ENCODE assay signal across 17 cellular contexts in genomic region chr2:97719362-97720155, GRCh38. TPM values are rescaled to one million over a fixed set of nuclear protein-coding genes. Genes with fewer than 3 reads are reported as not detected.
A peak's percentile ranks its signal among the peaks of the same experiment; 100 is the strongest.
DNase-seq lines count a peak whose midpoint lies in the region; ATAC-seq and TF ChIP-seq lines count a peak whose summit lies in the region.
"Had no signal": no experiment of that assay in that cellular context is flagged by ENCODE, and none has a peak within 500 bp of the region (broad histone marks: within the 10 kb centered on the region; RNA-seq: fewer than 3 reads in every experiment).

No MANE protein-coding gene starts in this region.

- no peak for ATAC-seq in CD4-positive, CD25-positive, alpha-beta regulatory T cell (ENCODE audit: low read depth in 2 of 2)
- ATAC-seq in GM23338 (no peak), natural killer cell (no peak)
- ATAC-seq: Panc1 had no signal

- H3K27ac Mint-ChIP-seq in CD4-positive, CD25-positive, alpha-beta regulatory T cell: peak overlapping the region; percentile 93 to 100 (median 97)
- no peak overlapping the region for H3K27ac Mint-ChIP-seq in GM23338
- H3K27ac Mint-ChIP-seq in activated naive CD8-positive, alpha-beta T cell: peak overlapping the region; percentile 99
- H3K27ac Mint-ChIP-seq in natural killer cell: peak overlapping the region; percentile 97

- TF ChIP-seq CTCF in GM23338 (conservative IDR thresholded peaks at IDR 0.05; ENCODE audit: low read depth in 2 of 2) (no peak), natural killer cell (IDR thresholded peaks at IDR 0.05) (no peak)

- H3K4me1 ChIP-seq in CD4-positive, CD25-positive, alpha-beta regulatory T cell (ENCODE audit: control insufficient read depth, insufficient read depth, low read length, poor library complexity, severe bottlenecking): peaks cover 83% of the 10 kb centered on the region
- H3K4me1 ChIP-seq in GM23338 (ENCODE audit: insufficient read depth): peaks cover 17% of the 10 kb centered on the region
- H3K4me1 ChIP-seq: prostate gland, suprapubic skin had no signal

- H3K4me2 ChIP-seq in GM23338: peak overlapping the region; percentile 35; the same call in 1 of the 2 replicates

- peaks cover 26% of the 10 kb centered on the region for H3K36me3 ChIP-seq in CD4-positive, CD25-positive, alpha-beta regulatory T cell (ENCODE audit: control insufficient read depth, insufficient read depth, low read length)
- H3K36me3 ChIP-seq in GM23338 (ENCODE audit: insufficient read depth): no peaks in the 10 kb centered on the region
- H3K36me3 ChIP-seq: prostate gland, suprapubic skin had no signal

- peak overlapping the region; percentile 0; the same call in 1 of the 2 replicates for H2AFZ ChIP-seq in GM23338

- H4K20me1 ChIP-seq in GM23338 (replicated peaks; ENCODE audit: insufficient read depth): no peaks in the 10 kb centered on the region

- intact Hi-C loops in natural killer cell (cut with micrococcal nuclease) (loop anchor here (10.0 kb wide), 1 partner anchor 745 kb away; no protein-coding TSS in a partner anchor), head of caudate nucleus (cut with DNase I) (no loop called here)

- peak overlapping the region; percentile 92 for H3K27ac ChIP-seq in CD4-positive, CD25-positive, alpha-beta regulatory T cell (ENCODE audit: insufficient read depth, low read length, poor library complexity, severe bottlenecking)
- H3K27ac ChIP-seq in GM23338 (ENCODE audit: low read depth): no peak overlapping the region
- H3K27ac ChIP-seq: C4-2B, prostate gland, suprapubic skin had no signal

- no peaks in the 10 kb centered on the region for H3K9me3 ChIP-seq in CD4-positive, CD25-positive, alpha-beta regulatory T cell (ENCODE audit: control insufficient read depth in 2 of 2, low read length in 2 of 2)
- H3K9me3 ChIP-seq: prostate gland, suprapubic skin had no signal

- H3K36me3 Mint-ChIP-seq in CD4-positive, CD25-positive, alpha-beta regulatory T cell: peaks cover 36% of the 10 kb centered on the region
- H3K36me3 Mint-ChIP-seq in GM23338 (ENCODE audit: low read depth) (no peaks in the 10 kb centered on the region; the same call in 2 of the 3 replicates), natural killer cell (peaks cover 15% of the 10 kb centered on the region)
- peaks cover 24% of the 10 kb centered on the region for H3K36me3 Mint-ChIP-seq in activated naive CD8-positive, alpha-beta T cell

- no peaks in the 10 kb centered on the region for H3K9me3 Mint-ChIP-seq in CD4-positive, CD25-positive, alpha-beta regulatory T cell
- H3K9me3 Mint-ChIP-seq in GM23338 (no peaks in the 10 kb centered on the region), natural killer cell (no peaks in the 10 kb centered on the region)
- H3K9me3 Mint-ChIP-seq in activated naive CD8-positive, alpha-beta T cell (ENCODE audit: low read depth): no peaks in the 10 kb centered on the region

- no peaks in the 10 kb centered on the region for H3K27me3 ChIP-seq in CD4-positive, CD25-positive, alpha-beta regulatory T cell (ENCODE audit: control insufficient read depth, insufficient read depth, low read length)
- H3K27me3 ChIP-seq in GM23338 (ENCODE audit: insufficient read depth): no peaks in the 10 kb centered on the region

- peaks cover 5 to 90% (median 66%) of the 10 kb centered on the region in 4 donors for H3K4me1 Mint-ChIP-seq in CD4-positive, CD25-positive, alpha-beta regulatory T cell
- H3K4me1 Mint-ChIP-seq in GM23338 (peaks cover 22% of the 10 kb centered on the region), natural killer cell (peaks cover 81 to 90% of the 10 kb centered on the region in 2 donors)
- peaks cover 73% of the 10 kb centered on the region for H3K4me1 Mint-ChIP-seq in activated naive CD8-positive, alpha-beta T cell (ENCODE audit: low read depth)

- H3K9me2 ChIP-seq in GM23338 (ENCODE audit: insufficient read depth): no peaks in the 10 kb centered on the region

- H3K27me3 Mint-ChIP-seq in CD4-positive, CD25-positive, alpha-beta regulatory T cell: no peaks in the 10 kb centered on the region
- H3K27me3 Mint-ChIP-seq in GM23338 (ENCODE audit: insufficient read depth, low read depth, poor library complexity) (peaks cover 4% of the 10 kb centered on the region), natural killer cell (ENCODE audit: low read depth in 2 of 2) (no peaks in the 10 kb centered on the region)
- no peaks in the 10 kb centered on the region for H3K27me3 Mint-ChIP-seq in activated naive CD8-positive, alpha-beta T cell

- H3F3A ChIP-seq in GM23338 (replicated peaks; ENCODE audit: low read depth): no peaks in the 10 kb centered on the region

- H3K79me2 ChIP-seq in GM23338 (replicated peaks; ENCODE audit: insufficient read depth): no peaks in the 10 kb centered on the region

- peak overlapping the region; percentile 92 to 99 (median 96) for H3K4me3 Mint-ChIP-seq in CD4-positive, CD25-positive, alpha-beta regulatory T cell
- H3K4me3 Mint-ChIP-seq in GM23338 (no peak overlapping the region), natural killer cell (peak overlapping the region; percentile 94)
- H3K4me3 Mint-ChIP-seq in activated naive CD8-positive, alpha-beta T cell: peak overlapping the region; percentile 98

- no peak for DNase-seq in CD4-positive, CD25-positive, alpha-beta regulatory T cell
- DNase-seq in GM23338 (ENCODE audit: low spot score) (no peak), natural killer cell (no peak), head of caudate nucleus (no peak), HCEC 1CT (no peak), H4 (ENCODE audit: low spot score) (no peak)
- DNase-seq: activated CD4-positive, CD25-positive, alpha-beta regulatory T cell treated with anti-CD3 and anti-CD28 coated beads, Interleukin-2, amount 50 U/mL, for 72 hours; cerebellar nuclear complex; Karpas-422; NCI-H146; NCI-H524 had no signal

- peak overlapping the region; percentile 77 for H3K4me3 ChIP-seq in CD4-positive, CD25-positive, alpha-beta regulatory T cell (ENCODE audit: low read depth, low read length)
- no peak overlapping the region for H3K4me3 ChIP-seq in GM23338
- H3K4me3 ChIP-seq: prostate gland, suprapubic skin had no signal

TF ChIP-seq in GM23338, 12 proteins besides CTCF, POLR2A, EP300 and RAD21:
- TF ChIP-seq STAT1 (IDR thresholded peaks at IDR 0.05; ENCODE audit: unreplicated experiment) (no peak), JUNB (IDR thresholded peaks at IDR 0.05; ENCODE audit: unreplicated experiment) (no peak), CREB1 (CRISPR knock-in tag; IDR thresholded peaks at IDR 0.05; ENCODE audit: low read depth) (no peak), ZNF114 (CRISPR knock-in tag; IDR thresholded peaks at IDR 0.05) (no peak), ETS1 (IDR thresholded peaks at IDR 0.05) (no peak), POLR2AphosphoS5 (IDR thresholded peaks at IDR 0.05; ENCODE audit: low read depth) (no peak), EZH2phosphoT487 (IDR thresholded peaks at IDR 0.05; ENCODE audit: unreplicated experiment) (no peak)

RNA-seq across cellular contexts. Expression of gene ZAP70, which starts 6.2 kb away (rescaled TPM):
- total RNA-seq in CD4-positive, CD25-positive, alpha-beta regulatory T cell: 431 TPM
- polyA plus RNA-seq in CD4-positive, CD25-positive, alpha-beta regulatory T cell: 100 to 1,000 TPM; 104 to 144 (median 130) TPM
- 0.12 and 0.42 TPM in 2 replicates for total RNA-seq in GM23338 (2014; rRNA removed; shearing (Covaris generic))
- not detected in 2 replicates for polyA plus RNA-seq in GM23338 (2016; fragmentation: Nextera tagmentation; extraction: Ambion mirVana)
- total RNA-seq in natural killer cell: 1,000 to 10,000 TPM in 1 of 3 donors, 100 to 1,000 TPM in 2; 883 to 1,008 (median 954) TPM
- not detected in 2 replicates for total RNA-seq in H4 (2014; rRNA removed; shearing (Covaris generic))
- total RNA-seq: G401 had no signal

RNA-seq across cellular contexts. Expression of gene C2orf92, which starts 50.0 kb away (rescaled TPM):
- 20.4 TPM for total RNA-seq in CD4-positive, CD25-positive, alpha-beta regulatory T cell
- polyA plus RNA-seq in CD4-positive, CD25-positive, alpha-beta regulatory T cell: under 1 TPM in 1 of 4 donors, not detected in 3; 0.61 TPM
- total RNA-seq in GM23338 (2014; rRNA removed; shearing (Covaris generic)): 2.6 and 2.9 TPM in 2 replicates
- polyA plus RNA-seq in GM23338 (2016; fragmentation: Nextera tagmentation; extraction: Ambion mirVana): 1.7 and 2.6 TPM in 2 replicates
- total RNA-seq in natural killer cell: 10 to 100 TPM; 13.4 to 20.9 (median 16.1) TPM
- total RNA-seq in H4 (2014; rRNA removed; shearing (Covaris generic)): 0.84 and 1.6 TPM in 2 replicates

RNA-seq across cellular contexts. Expression of gene ACTR1B, which starts 55.7 kb away (rescaled TPM):
- total RNA-seq in CD4-positive, CD25-positive, alpha-beta regulatory T cell: 86.3 TPM
- 10 to 100 TPM; 12.9 to 22.6 (median 21.8) TPM for polyA plus RNA-seq in CD4-positive, CD25-positive, alpha-beta regulatory T cell
- 41.5 and 42.5 TPM in 2 replicates for total RNA-seq in GM23338 (2014; rRNA removed; shearing (Covaris generic))
- 27.2 and 27.4 TPM in 2 replicates for polyA plus RNA-seq in GM23338 (2016; fragmentation: Nextera tagmentation; extraction: Ambion mirVana)
- 10 to 100 TPM; 71.6 to 81.1 (median 73.1) TPM for total RNA-seq in natural killer cell
- total RNA-seq in H4 (2014; rRNA removed; shearing (Covaris generic)): 31.0 and 31.4 TPM in 2 replicates

Comparison
In these comparisons a context has a peak if more than half of its experiments do, and no peak if none do; other contexts are left out.
1. RNA of gene ZAP70, which starts 6.2 kb away (total RNA-seq): 883 to 1,008 TPM in natural killer cell and 431 TPM in CD4-positive, CD25-positive, alpha-beta regulatory T cell (single experiment); 0.12 to 0.42 TPM in GM23338 and not detected in H4; every median in the first group is over 100 times any median in the second.